ENCODE assay signal across 1 cellular context in genomic region chr12:113186033-113186365, GRCh38.
A peak's percentile ranks its signal among the peaks of the same experiment; 100 is the strongest.
TF ChIP-seq lines count a peak whose summit lies in the region.

No MANE protein-coding gene starts in this region.

TF ChIP-seq in K562, 482 proteins besides CTCF, POLR2A, EP300 and RAD21 (continued from another document and continues in another):
- TF ChIP-seq NKRF (IDR thresholded peaks at IDR 0.05; ENCODE audit: borderline replicate concordance) (no peak), HEY1 (CRISPR knock-in tag; IDR thresholded peaks at IDR 0.05; ENCODE audit: borderline replicate concordance) (no peak), HINFP (tag; conservative IDR thresholded peaks at IDR 0.05; ENCODE audit: low read depth) (no peak), RBM25 (IDR thresholded peaks at IDR 0.05; ENCODE audit: low read depth, low read length, severe bottlenecking) (peak; percentile 99), USF2 (CRISPR knock-in tag; IDR thresholded peaks at IDR 0.05) (peak; percentile 36; the same call in 1 of the 2 replicates), PHF20 (IDR thresholded peaks at IDR 0.05; ENCODE audit: partially characterized antibody) (no peak), PML (IDR thresholded peaks at IDR 0.05; ENCODE audit: low read length) (no peak), ZNF766 (CRISPR knock-in tag; conservative IDR thresholded peaks at IDR 0.05) (no peak), ZNF75A (CRISPR knock-in tag; IDR thresholded peaks at IDR 0.05) (no peak), REST (CRISPR knock-in tag; IDR thresholded peaks at IDR 0.05; ENCODE audit: low read depth) (no peak), ETV5 (CRISPR knock-in tag; IDR thresholded peaks at IDR 0.05; ENCODE audit: low read depth) (no peak), THRA (IDR thresholded peaks at IDR 0.05) (no peak), DACH1 (IDR thresholded peaks at IDR 0.05; ENCODE audit: partially characterized antibody) (peak; percentile 6), TFE3 (CRISPR knock-in tag; IDR thresholded peaks at IDR 0.05) (no peak), ZBTB11 (CRISPR knock-in tag; IDR thresholded peaks at IDR 0.05) (0 out of 6 replicates have a peak, but pooled peaks of 1 of the 3 experiments have one; percentile 7), ZSCAN29 (IDR thresholded peaks at IDR 0.05) (no peak; the same call in 1 of the 2 replicates), ZNF699 (CRISPR knock-in tag; IDR thresholded peaks at IDR 0.05; ENCODE audit: insufficient replicate concordance) (no peak), HOXB6 (CRISPR knock-in tag; IDR thresholded peaks at IDR 0.05; ENCODE audit: borderline replicate concordance) (no peak), SREBF1 (IDR thresholded peaks at IDR 0.05; ENCODE audit: borderline replicate concordance, low read depth, low read length) (no peak), ZNF609 (CRISPR knock-in tag; IDR thresholded peaks at IDR 0.05; ENCODE audit: borderline replicate concordance) (no peak), USF1 (CRISPR knock-in tag; IDR thresholded peaks at IDR 0.05) (peak; percentile 40; the same call in 1 of the 2 replicates), ATF4 (CRISPR knock-in tag; IDR thresholded peaks at IDR 0.05) (no peak), XRCC4 (IDR thresholded peaks at IDR 0.05; ENCODE audit: extremely low read depth, insufficient read depth, insufficient read length) (no peak), CBX1 (IDR thresholded peaks at IDR 0.05; ENCODE audit: low read depth) (peak; percentile 87; the same call in 1 of the 2 replicates), NFYB (IDR thresholded peaks at IDR 0.05; ENCODE audit: extremely low read depth, insufficient read length) (no peak), CEBPG (CRISPR knock-in tag; IDR thresholded peaks at IDR 0.05) (no peak), CEBPG (tag; conservative IDR thresholded peaks at IDR 0.05 in 1 of 2, IDR thresholded peaks at IDR 0.05 in 1 of 2) (no peak), HLTF (IDR thresholded peaks at IDR 0.05) (no peak), KAT7 (CRISPR knock-in tag; IDR thresholded peaks at IDR 0.05; ENCODE audit: borderline replicate concordance) (no peak), RBM14 (IDR thresholded peaks at IDR 0.05; ENCODE audit: borderline replicate concordance, insufficient read depth, low read depth, low read length) (no peak), ZBTB12 (CRISPR knock-in tag; IDR thresholded peaks at IDR 0.05) (no peak)
